Comparison of ENCODE assay signal across 26 cellular contexts in genomic region chr1:178166625-178167024, GRCh38.
"Had no signal": no experiment of that assay in that cellular context is flagged by ENCODE, and none has a peak within 500 bp of the region (broad histone marks: within the 10 kb centered on the region; RNA-seq: fewer than 3 reads in every experiment).

No MANE protein-coding gene starts in this region.

- DNase-seq: activated CD4-positive, alpha-beta T cell treated with anti-CD3 and anti-CD28 coated beads for 1 hour; activated CD4-positive, alpha-beta T cell treated with anti-CD3 and anti-CD28 coated beads for 48 hours; activated CD4-positive, alpha-beta T cell treated with anti-CD3 and anti-CD28 coated beads, Interleukin-2, amount 50 U/mL, for 4 hours; activated CD4-positive, CD25-positive, alpha-beta regulatory T cell; activated CD8-positive, alpha-beta T cell treated with anti-CD3 and anti-CD28 coated beads for 36 hours; activated gamma-delta T cell; activated naive CD4-positive, alpha-beta T cell treated with Interleukin-2 at 50 U/mL for 16 hours; activated naive CD8-positive, alpha-beta T cell treated with anti-CD3 and anti-CD28 coated beads, Interleukin-2, amount 10 ng/mL, durations not matched to agents 7 days and 5 days; activated T-cell treated with anti-CD3 and anti-CD28 coated beads, Interleukin-2, amount 50 U/mL, for 24 hours; amygdala; Kasumi-1; MG63; NCI-H1092; NCI-H1436 treated with DMSO at 0.1 percent for 48 hours; NCI-H1694 treated with DMSO at 0.1 percent for 48 hours; NCI-H2029; NCI-H345; NCI-H524 treated with DMSO at 0.1 percent for 48 hours; NCI-H748 treated with DMSO at 0.1 percent for 48 hours; NK-92 treated with Interleukin-12 subunit alpha and Interleukin-12 subunit beta, amount 100 ng/mL, for 24 hours; PC-9; Right ventricle myocardium superior; T1000; WERI-Rb-1 had no signal

- H3K27ac ChIP-seq: ascending aorta, PC-9, WERI-Rb-1 had no signal

- H3K4me2 ChIP-seq: PC-9 had no signal

- H3K4me1 ChIP-seq: ascending aorta had no signal

- H2AFZ ChIP-seq: PC-9 had no signal

- H3K27me3 ChIP-seq: ascending aorta, cardiac muscle cell, MG63 had no signal

- H3K4me3 ChIP-seq: ascending aorta, cardiac muscle cell, MG63, PC-9 had no signal

- H3K9me3 ChIP-seq: ascending aorta, MG63 had no signal

- H3K36me3 ChIP-seq: ascending aorta, cardiac muscle cell, MG63, WERI-Rb-1 had no signal
